Comparison of ENCODE assay signal across 11 cellular contexts in the genomic region with DNA sequence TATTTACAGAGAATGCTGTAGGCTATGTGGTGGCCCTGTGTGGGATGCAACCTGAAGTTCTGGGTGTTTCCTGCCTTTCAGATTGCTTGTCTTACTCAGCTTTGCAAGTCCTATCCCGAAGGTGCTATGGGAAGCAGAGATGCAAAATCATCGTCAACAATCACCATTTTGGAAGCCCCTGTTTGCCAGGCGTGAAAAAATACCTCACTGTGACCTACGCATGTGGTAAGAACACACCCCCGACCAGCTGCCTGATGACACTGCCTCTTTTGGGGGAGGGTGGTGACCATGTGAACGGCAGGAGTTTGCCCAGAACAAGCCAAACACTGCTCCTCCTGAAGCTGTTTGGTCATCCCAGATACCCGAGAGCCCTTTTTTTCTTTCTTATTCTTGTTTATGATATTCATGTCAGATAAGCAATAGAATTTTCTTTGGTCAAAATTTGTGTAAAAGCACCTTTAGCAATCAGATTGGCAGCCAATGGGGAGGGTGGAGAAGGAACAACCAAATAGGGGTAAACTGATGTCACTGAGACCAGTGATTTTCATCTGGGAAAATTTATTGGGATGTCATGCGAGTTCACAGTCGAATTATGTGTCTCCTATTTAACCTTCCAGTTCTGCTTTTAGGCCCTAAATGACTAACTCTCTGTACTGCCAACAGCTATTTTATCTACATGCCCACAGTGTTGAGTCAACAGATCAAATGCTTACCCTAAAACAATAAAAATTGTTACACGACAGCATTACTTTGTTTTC.
DNase-seq lines count a peak whose midpoint lies in the region; ATAC-seq and TF ChIP-seq lines count a peak whose summit lies in the region.
"Had no signal": no experiment of that assay in that cellular context is flagged by ENCODE, and none has a peak within 500 bp of the region (broad histone marks: within the 10 kb centered on the region; RNA-seq: fewer than 3 reads in every experiment).

No MANE protein-coding gene starts in this region.

- peak; percentile 50 for ATAC-seq in esophagus mucosa
- no peak for ATAC-seq in GM21528 (IDR thresholded peaks at IDR 0.05; ENCODE audit: low FRiP score, unreplicated experiment)
- ATAC-seq in heart left ventricle: no peak
- no peak for ATAC-seq in GM19035 (IDR thresholded peaks at IDR 0.05; ENCODE audit: unreplicated experiment)
- ATAC-seq: activated CD8-positive, alpha-beta memory T cell treated with anti-CD3 and anti-CD28 coated beads, Interleukin-2, amount 10 ng/mL, durations not matched to agents 7 days and 5 days; natural killer cell treated with Interleukin-12 subunit alpha and Interleukin-12 subunit beta and Interleukin-15 and Interleukin-18, amount 100 ng/mL, for 72 hours had no signal

- DNase-seq in GM04503 (ENCODE audit: low read depth) (peak; percentile 82), RWPE1 (ENCODE audit: low spot score) (peak; percentile 36), renal cortical epithelial cell (ENCODE audit: low read depth) (peak; percentile 41), heart left ventricle (no peak)
- DNase-seq in stimulated activated CD4-positive, alpha-beta T cell treated with anti-CD3 and anti-CD28 coated beads, Interleukin-4, amount 100 ng/mL, for 1 hour: no peak
- DNase-seq: activated CD8-positive, alpha-beta memory T cell treated with anti-CD3 and anti-CD28 coated beads, Interleukin-2, amount 10 ng/mL, durations not matched to agents 7 days and 5 days; NCI-H2029 treated with DMSO at 0.1 percent for 48 hours had no signal

- no peaks in the 10 kb centered on the region for H3K27me3 ChIP-seq in heart left ventricle

- H3K36me3 ChIP-seq in heart left ventricle: peaks cover 0 to 40% (median 8%) of the 10 kb centered on the region in 9 donors

- no peak for TF ChIP-seq POLR2A in heart left ventricle (IDR thresholded peaks at IDR 0.05)

- CTCF ChIA-PET in RWPE1 (lab: Yijun Ruan, JAX): interaction anchor here (0.6 to 1.0 kb wide), 2 partner anchors 31 to 85 kb away, joined by 4 read pairs; no protein-coding TSS in a partner anchor

- no peaks in the 10 kb centered on the region for H3K9me3 ChIP-seq in heart left ventricle

- intact Hi-C loops in heart left ventricle (cut with DNase I): loop anchor here in 5 of 10 donors (5.0 to 10.0 kb wide), 2 partner anchors 80 to 83 kb away; a partner anchor contains a TSS

- WGBS in heart left ventricle, 4 donors: 76 to 88% (median 86%) methylated on average over 10 of the region's 10 CpGs

- H3K4me3 ChIP-seq in heart left ventricle: no peak overlapping the region

- POLR2A ChIA-PET in RWPE1 (lab: Yijun Ruan, JAX; ENCODE audit: low non-redundant PET): no interaction called here

- H3K27ac ChIP-seq in RWPE1 (peak overlapping the region; percentile 63), heart left ventricle (peak overlapping the region in 3 of 12 donors; percentile 8 to 55 (median 49))

- TF ChIP-seq CTCF in RWPE1 (conservative IDR thresholded peaks at IDR 0.05; ENCODE audit: low read depth) (no peak), heart left ventricle (IDR thresholded peaks at IDR 0.05) (no peak)

- peaks cover 6 to 53% (median 33%) of the 10 kb centered on the region in 12 donors for H3K4me1 ChIP-seq in heart left ventricle

Comparison
In these comparisons a context has a peak if more than half of its experiments do, and no peak if none do; other contexts are left out.
1. DNase-seq: peak in GM04503 (single experiment), RWPE1 (single experiment) and renal cortical epithelial cell (single experiment); none in stimulated activated CD4-positive, alpha-beta T cell treated with anti-CD3 and anti-CD28 coated beads, Interleukin-4, amount 100 ng/mL, for 1 hour (single experiment) and heart left ventricle (0 of 5).